37 cellular contexts compared by ENCODE assay signal in the genomic region with DNA sequence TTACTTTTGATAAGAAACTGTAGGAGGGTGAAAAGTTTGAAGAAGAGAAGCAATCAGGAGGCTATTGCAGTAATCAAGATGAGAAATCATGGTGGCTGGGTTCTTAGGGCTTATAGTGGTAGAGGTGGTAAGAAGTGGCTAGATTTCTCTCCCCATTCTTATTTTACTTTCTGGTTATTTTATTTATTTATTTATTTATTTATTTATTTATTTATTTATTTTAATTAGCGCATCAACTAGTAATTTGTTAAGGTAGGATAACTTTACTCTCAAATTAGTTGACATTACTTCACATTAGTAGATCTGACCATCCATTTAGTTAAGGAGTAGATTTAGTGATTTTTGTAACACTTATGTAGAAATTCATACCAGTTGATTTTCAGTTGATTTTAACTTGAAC.
"Had no signal": no experiment of that assay in that cellular context is flagged by ENCODE, and none has a peak within 500 bp of the region (broad histone marks: within the 10 kb centered on the region; RNA-seq: fewer than 3 reads in every experiment).

No MANE protein-coding gene starts in this region.

- H3K27ac Mint-ChIP-seq: activated CD4-positive, alpha-beta memory T cell treated with anti-CD3 and anti-CD28 coated beads, Interleukin-2, amount 10 ng/mL, durations not matched to agents 7 days and 5 days; activated CD4-positive, alpha-beta T cell treated with anti-CD3 and anti-CD28 coated beads, Interleukin-2, amount 10 ng/mL, durations not matched to agents 7 days and 5 days; activated CD8-positive, alpha-beta memory T cell treated with anti-CD3 and anti-CD28 coated beads, Interleukin-2, amount 10 ng/mL, durations not matched to agents 7 days and 5 days; activated CD8-positive, alpha-beta T cell treated with anti-CD3 and anti-CD28 coated beads, Interleukin-2, amount 10 ng/mL, durations not matched to agents 7 days and 5 days; activated naive CD4-positive, alpha-beta T cell treated with anti-CD3 and anti-CD28 coated beads for 36 hours; activated naive CD8-positive, alpha-beta T cell; activated naive CD8-positive, alpha-beta T cell treated with anti-CD3 and anti-CD28 coated beads, Interleukin-2, amount 10 ng/mL, durations not matched to agents 7 days and 5 days; activated naive CD8-positive, alpha-beta T cell treated with anti-CD3 and anti-CD28 coated beads, Interleukin-2, amount 50 U/mL, for 24 hours; activated T-cell treated with anti-CD3 and anti-CD28 coated beads, Interleukin-2, amount 50 U/mL, for 24 hours; activated T-helper 2 cell treated with anti-CD3 and anti-CD28 coated beads, Interferon-gamma antibody, Interleukin-2, Interleukin-4, amounts not matched to agents 10 μg/mL and 5 μg/mL and 100 μg/mL, durations not matched to agents 14 hours and 24 hours and 36 hours; brain; T-helper 1 cell treated with Interleukin-12 subunit alpha and Interleukin-12 subunit beta and Interleukin-4 antibody, amounts not matched to agents 30 μg/mL and 1 μg/mL, for 36 hours; T-helper 2 cell treated with Interferon-gamma antibody and Interleukin-4, amounts not matched to agents 5 μg/mL and 100 μg/mL, for 36 hours; WTC11 had no signal

- H3K27ac ChIP-seq: ascending aorta, cardiac muscle cell, WERI-Rb-1 had no signal

- H3K4me3 Mint-ChIP-seq: activated CD4-positive, alpha-beta memory T cell treated with anti-CD3 and anti-CD28 coated beads, Interleukin-2, amount 10 ng/mL, durations not matched to agents 7 days and 5 days; activated CD4-positive, alpha-beta T cell treated with anti-CD3 and anti-CD28 coated beads for 36 hours; activated CD4-positive, alpha-beta T cell treated with anti-CD3 and anti-CD28 coated beads, Interleukin-2, amount 10 ng/mL, durations not matched to agents 7 days and 5 days; activated CD8-positive, alpha-beta memory T cell treated with anti-CD3 and anti-CD28 coated beads, Interleukin-2, amount 10 ng/mL, durations not matched to agents 7 days and 5 days; activated CD8-positive, alpha-beta T cell treated with anti-CD3 and anti-CD28 coated beads, Interleukin-2, amount 10 ng/mL, durations not matched to agents 7 days and 5 days; activated naive CD4-positive, alpha-beta T cell treated with anti-CD3 and anti-CD28 coated beads for 36 hours; activated naive CD8-positive, alpha-beta T cell; activated naive CD8-positive, alpha-beta T cell treated with anti-CD3 and anti-CD28 coated beads, Interleukin-2, amount 10 ng/mL, durations not matched to agents 7 days and 5 days; activated naive CD8-positive, alpha-beta T cell treated with anti-CD3 and anti-CD28 coated beads, Interleukin-2, amount 50 U/mL, for 24 hours; activated T-cell treated with anti-CD3 and anti-CD28 coated beads, Interleukin-2, amount 50 U/mL, for 24 hours; brain; central memory CD8-positive, alpha-beta T cell; T-helper 1 cell treated with Interleukin-12 subunit alpha and Interleukin-12 subunit beta and Interleukin-4 antibody, amounts not matched to agents 30 μg/mL and 1 μg/mL, for 36 hours; T-helper 2 cell treated with Interferon-gamma antibody and Interleukin-4, amounts not matched to agents 5 μg/mL and 100 μg/mL, for 36 hours; WTC11 had no signal

- FAIRE-seq: bronchial epithelial cell, TTC549 had no signal

- H3K4me1 Mint-ChIP-seq: activated CD4-positive, alpha-beta T cell treated with anti-CD3 and anti-CD28 coated beads for 36 hours; activated naive CD8-positive, alpha-beta T cell treated with anti-CD3 and anti-CD28 coated beads, Interleukin-2, amount 10 ng/mL, durations not matched to agents 7 days and 5 days; brain; central memory CD8-positive, alpha-beta T cell; WTC11 had no signal

- H3K9me3 Mint-ChIP-seq: activated CD4-positive, alpha-beta memory T cell treated with anti-CD3 and anti-CD28 coated beads, Interleukin-2, amount 10 ng/mL, durations not matched to agents 7 days and 5 days; activated CD4-positive, alpha-beta T cell treated with anti-CD3 and anti-CD28 coated beads, Interleukin-2, amount 10 ng/mL, durations not matched to agents 7 days and 5 days; activated naive CD4-positive, alpha-beta T cell treated with anti-CD3 and anti-CD28 coated beads for 36 hours; activated naive CD8-positive, alpha-beta T cell treated with anti-CD3 and anti-CD28 coated beads, Interleukin-2, amount 10 ng/mL, durations not matched to agents 7 days and 5 days; activated naive CD8-positive, alpha-beta T cell treated with anti-CD3 and anti-CD28 coated beads, Interleukin-2, amount 50 U/mL, for 24 hours; activated T-cell treated with anti-CD3 and anti-CD28 coated beads, Interleukin-2, amount 50 U/mL, for 24 hours; activated T-helper 2 cell treated with anti-CD3 and anti-CD28 coated beads, Interferon-gamma antibody, Interleukin-2, Interleukin-4, amounts not matched to agents 10 μg/mL and 5 μg/mL and 100 μg/mL, durations not matched to agents 14 hours and 24 hours and 36 hours; brain; central memory CD8-positive, alpha-beta T cell; T-helper 1 cell treated with Interleukin-12 subunit alpha and Interleukin-12 subunit beta and Interleukin-4 antibody, amounts not matched to agents 30 μg/mL and 1 μg/mL, for 36 hours; T-helper 2 cell treated with Interferon-gamma antibody and Interleukin-4, amounts not matched to agents 5 μg/mL and 100 μg/mL, for 36 hours; WTC11 had no signal

- H3K9me3 ChIP-seq: ascending aorta had no signal

- DNase-seq: activated CD4-positive, alpha-beta memory T cell treated with anti-CD3 and anti-CD28 coated beads, Interleukin-2, amount 10 ng/mL, durations not matched to agents 7 days and 5 days; activated CD4-positive, alpha-beta T cell treated with anti-CD3 and anti-CD28 coated beads for 1 hour; activated CD4-positive, alpha-beta T cell treated with anti-CD3 and anti-CD28 coated beads for 36 hours; activated CD4-positive, alpha-beta T cell treated with anti-CD3 and anti-CD28 coated beads for 48 hours; activated CD4-positive, alpha-beta T cell treated with anti-CD3 and anti-CD28 coated beads, Interleukin-2, amount 10 ng/mL, durations not matched to agents 7 days and 5 days; activated CD4-positive, alpha-beta T cell treated with anti-CD3 and anti-CD28 coated beads, Interleukin-2, amount 50 U/mL, for 48 hours; activated CD4-positive, CD25-positive, alpha-beta regulatory T cell; activated CD8-positive, alpha-beta memory T cell treated with anti-CD3 and anti-CD28 coated beads for 24 hours; activated CD8-positive, alpha-beta memory T cell treated with anti-CD3 and anti-CD28 coated beads, Interleukin-2, amount 10 ng/mL, durations not matched to agents 7 days and 5 days; activated CD8-positive, alpha-beta memory T cell treated with anti-CD3 and anti-CD28 coated beads, Interleukin-2, amount 50 U/mL, for 48 hours; activated CD8-positive, alpha-beta T cell treated with anti-CD3 and anti-CD28 coated beads, Interleukin-2, amount 10 ng/mL, durations not matched to agents 7 days and 5 days; activated effector memory CD4-positive, alpha-beta T cell treated with Interleukin-2 at 50 U/mL for 16 hours; activated gamma-delta T cell; activated naive CD4-positive, alpha-beta T cell treated with anti-CD3 and anti-CD28 coated beads for 36 hours; activated naive CD4-positive, alpha-beta T cell treated with anti-CD3 and anti-CD28 coated beads, Interleukin-2, amount 50 U/mL, for 16 hours; activated naive CD8-positive, alpha-beta T cell treated with anti-CD3 and anti-CD28 coated beads, Interleukin-2, amount 10 ng/mL, durations not matched to agents 7 days and 5 days; activated naive CD8-positive, alpha-beta T cell treated with anti-CD3 and anti-CD28 coated beads, Interleukin-2, amount 50 U/mL, for 24 hours; activated T-cell treated with anti-CD3 and anti-CD28 coated beads, Interleukin-2, amount 50 U/mL, for 24 hours; activated T-cell treated with anti-CD3 and anti-CD28 coated beads, Interleukin-2, amount 50 U/mL, for 48 hours; amygdala; anterior cingulate cortex; caudate nucleus; cerebellar nuclear complex; T-helper 2 cell; T-helper 9 cell; WERI-Rb-1 had no signal

- H3K4me1 ChIP-seq: ascending aorta had no signal

- H3K27me3 Mint-ChIP-seq: activated CD4-positive, alpha-beta memory T cell treated with anti-CD3 and anti-CD28 coated beads, Interleukin-2, amount 10 ng/mL, durations not matched to agents 7 days and 5 days; activated CD4-positive, alpha-beta T cell treated with anti-CD3 and anti-CD28 coated beads for 36 hours; activated CD4-positive, alpha-beta T cell treated with anti-CD3 and anti-CD28 coated beads, Interleukin-2, amount 10 ng/mL, durations not matched to agents 7 days and 5 days; activated CD8-positive, alpha-beta memory T cell treated with anti-CD3 and anti-CD28 coated beads, Interleukin-2, amount 10 ng/mL, durations not matched to agents 7 days and 5 days; activated naive CD8-positive, alpha-beta T cell; activated naive CD8-positive, alpha-beta T cell treated with anti-CD3 and anti-CD28 coated beads, Interleukin-2, amount 10 ng/mL, durations not matched to agents 7 days and 5 days; activated naive CD8-positive, alpha-beta T cell treated with anti-CD3 and anti-CD28 coated beads, Interleukin-2, amount 50 U/mL, for 24 hours; activated T-cell treated with anti-CD3 and anti-CD28 coated beads, Interleukin-2, amount 50 U/mL, for 24 hours; brain; central memory CD8-positive, alpha-beta T cell had no signal

- H3K27me3 ChIP-seq: ascending aorta, cardiac muscle cell had no signal

- H3K4me3 ChIP-seq: ascending aorta, cardiac muscle cell had no signal
